8 cellular contexts compared by ENCODE assay signal in the genomic region with DNA sequence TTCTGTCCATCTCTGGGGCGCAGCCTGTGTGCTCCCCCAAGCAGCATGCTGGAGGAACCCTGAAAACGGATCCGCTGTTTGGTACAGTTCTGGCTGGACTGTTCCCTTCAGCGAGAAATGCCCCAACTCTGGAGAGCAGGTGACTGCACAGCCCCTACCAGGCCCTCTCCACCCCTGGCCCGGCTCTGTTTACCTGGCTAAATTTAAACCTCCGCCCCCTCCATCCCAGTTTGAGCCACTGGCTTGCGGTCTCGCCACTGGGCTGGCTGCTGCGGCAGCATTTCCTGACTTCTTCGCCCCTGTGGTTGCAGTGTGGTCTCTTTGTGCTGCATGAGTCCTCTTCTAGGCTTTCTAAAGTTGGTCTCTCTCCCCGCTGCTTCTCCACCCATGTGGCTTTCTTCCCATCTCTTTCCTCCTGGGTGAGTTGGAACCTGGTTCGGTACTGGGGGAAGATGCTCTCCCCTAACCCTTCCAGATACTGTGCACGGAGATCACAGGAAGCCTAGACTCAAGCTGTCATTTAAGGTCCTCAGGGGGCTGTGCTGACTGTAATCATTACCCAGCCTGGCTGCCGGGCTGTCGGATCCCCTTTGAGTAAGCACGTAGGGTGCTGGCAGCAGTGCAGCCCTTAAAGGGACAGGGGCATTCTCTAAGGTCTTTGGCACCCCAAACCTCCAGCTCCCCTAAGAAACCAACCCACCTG.
DNase-seq lines count a peak whose midpoint lies in the region; ATAC-seq and TF ChIP-seq lines count a peak whose summit lies in the region.

No MANE protein-coding gene starts in this region.

- intact Hi-C loops in gastrocnemius medialis (cut with DNase I; ENCODE audit: low total_unique reads) = no loop called here

- H3K9me3 ChIP-seq in RWPE2 (ENCODE audit: severe bottlenecking) (no peaks in the 10 kb centered on the region), fibroblast of lung (ENCODE audit: control insufficient read depth, insufficient read depth, low read depth, low read length) (no peaks in the 10 kb centered on the region), gastrocnemius medialis (no peaks in the 10 kb centered on the region)

- H3K9ac ChIP-seq in fibroblast of lung (ENCODE audit: insufficient read depth, low read length) = no peak overlapping the region

- peak overlapping the region; percentile 86 for H3K4me2 ChIP-seq in fibroblast of lung (ENCODE audit: extremely low read depth, insufficient read depth, low read length)

- H3K27me3 ChIP-seq in RWPE2 (ENCODE audit: insufficient read depth, poor library complexity, severe bottlenecking) (peaks cover 20% of the 10 kb centered on the region), fibroblast of lung (ENCODE audit: control insufficient read depth, insufficient read depth, low read length) (no peaks in the 10 kb centered on the region), gastrocnemius medialis (peaks cover 37 to 66% (median 45%) of the 10 kb centered on the region in 3 donors)

- H4K20me1 ChIP-seq in fibroblast of lung (ENCODE audit: control insufficient read depth, extremely low read depth, insufficient read depth, low read length) = no peaks in the 10 kb centered on the region

- H3K4me3 ChIP-seq in RWPE2 (ENCODE audit: severe bottlenecking) (no peak overlapping the region), fibroblast of lung (replicated peaks in 1 of 4; ENCODE audit: control extremely low read depth in 1 of 4, insufficient read depth in 1 of 4, low read depth in 3 of 4, low read length in 4 of 4) (peak overlapping the region; percentile 23 to 76 (median 30)), gastrocnemius medialis (no peak overlapping the region)

- H3K36me3 ChIP-seq in RWPE2 (ENCODE audit: low read depth) (no peaks in the 10 kb centered on the region), fibroblast of lung (ENCODE audit: control insufficient read depth, insufficient read depth, low read length) (no peaks in the 10 kb centered on the region), gastrocnemius medialis (no peaks in the 10 kb centered on the region)

- ATAC-seq in GM18520 (IDR thresholded peaks at IDR 0.05; ENCODE audit: unreplicated experiment) (peak; percentile 40), HG02885 (IDR thresholded peaks at IDR 0.05; ENCODE audit: poor library complexity, unreplicated experiment) (peak; percentile 47), RWPE2 (ENCODE audit: low read depth) (no peak), gastrocnemius medialis (no peak)

- H2AFZ ChIP-seq in fibroblast of lung (ENCODE audit: low read length) = no peak overlapping the region

- TF ChIP-seq POLR2A in gastrocnemius medialis (IDR thresholded peaks at IDR 0.05) = no peak

- H3K27ac ChIP-seq in RWPE2 (ENCODE audit: poor library complexity, severe bottlenecking) = no peak overlapping the region
- no peak overlapping the region for H3K27ac ChIP-seq in fibroblast of lung (ENCODE audit: insufficient read depth, low read length)
- H3K27ac ChIP-seq in gastrocnemius medialis = no peak overlapping the region

- TF ChIP-seq CTCF in RWPE2 (IDR thresholded peaks at IDR 0.05; ENCODE audit: poor library complexity, severe bottlenecking) = no peak
- TF ChIP-seq CTCF in fibroblast of lung (conservative IDR thresholded peaks at IDR 0.05 in 1 of 2, IDR thresholded peaks at IDR 0.05 in 1 of 2; ENCODE audit: low read depth in 1 of 2, low read length in 2 of 2) = no peak
- TF ChIP-seq CTCF in gastrocnemius medialis (IDR thresholded peaks at IDR 0.05 in 4 of 5, conservative IDR thresholded peaks at IDR 0.05 in 1 of 5) = no peak

- in situ Hi-C loops in ACHN (cut with HindIII; ENCODE audit: low pct_ligation_motif_present, low pct_unique_long_range_greater_than_20kb, low sequenced_read_pairs) (no loop called here), gastrocnemius medialis (cut with MboI; ENCODE audit: low sequenced_read_pairs in 4 of 4) (no loop called here)

- DNase-seq in ACHN (peak; percentile 83), RWPE2 (ENCODE audit: low spot score) (peak; percentile 48), fibroblast of lung (ENCODE audit: low read depth in 2 of 2) (peak in 1 of 2 donors; percentile 92), epidermal melanocyte (ENCODE audit: insufficient read length, low spot score) (no peak), gastrocnemius medialis (no peak)
- DNase-seq in stimulated activated naive CD4-positive, alpha-beta T cell treated with Interleukin-2 at 50 U/mL for 16 hours (lab: John Stamatoyannopoulos, UW) = peak; percentile 25

- no peaks in the 10 kb centered on the region for H3K4me1 ChIP-seq in RWPE2 (ENCODE audit: insufficient read depth, poor library complexity, severe bottlenecking)
- H3K4me1 ChIP-seq in fibroblast of lung (ENCODE audit: control insufficient read depth, extremely low read depth, insufficient read depth, low read length) = peaks cover 13% of the 10 kb centered on the region
- H3K4me1 ChIP-seq in gastrocnemius medialis = peaks cover 0 to 5% of the 10 kb centered on the region in 2 donors

- peaks cover 89% of the 10 kb centered on the region for H3K79me2 ChIP-seq in fibroblast of lung (ENCODE audit: control insufficient read depth, insufficient read depth, low read length)

Comparison
In these comparisons a context has a peak if more than half of its experiments do, and no peak if none do; other contexts are left out.
1. DNase-seq: peak in ACHN (single experiment), RWPE2 (single experiment) and stimulated activated naive CD4-positive, alpha-beta T cell treated with Interleukin-2 at 50 U/mL for 16 hours (single experiment); none in epidermal melanocyte (single experiment) and gastrocnemius medialis (0 of 2).
2. ATAC-seq: peak in GM18520 (single experiment) and HG02885 (single experiment); none in RWPE2 (single experiment) and gastrocnemius medialis (0 of 2).
3. H3K4me3 ChIP-seq: peak in fibroblast of lung (4 of 4); none in RWPE2 (single experiment) and gastrocnemius medialis (0 of 4).